In the genomic region with DNA sequence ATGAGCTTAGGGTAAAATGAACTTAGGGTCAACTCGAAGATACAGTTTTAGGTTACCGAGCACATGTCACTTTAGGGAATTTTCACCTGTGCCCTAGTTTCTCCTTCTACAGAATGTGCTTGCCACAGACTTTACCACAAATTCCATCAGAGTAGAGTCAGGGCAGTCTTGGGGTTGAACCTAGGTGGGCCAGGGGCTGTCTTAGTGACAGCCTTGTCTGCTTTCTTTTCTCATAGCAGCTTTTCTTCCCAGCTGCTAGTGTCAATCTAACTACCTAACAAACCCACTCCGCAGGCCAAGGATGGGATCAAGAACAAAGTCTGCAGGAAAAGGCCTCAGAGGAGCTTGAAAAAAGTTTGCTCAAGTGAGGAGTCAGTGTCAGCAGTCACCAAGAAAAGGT, we compare ENCODE assay signal across 1 cellular context.
TF ChIP-seq lines count a peak whose summit lies in the region.

No MANE protein-coding gene starts in this region.

TF ChIP-seq in GM23338, 12 proteins besides CTCF, POLR2A, EP300 and RAD21 (continued from another document):
- TF ChIP-seq, protein P1, sequence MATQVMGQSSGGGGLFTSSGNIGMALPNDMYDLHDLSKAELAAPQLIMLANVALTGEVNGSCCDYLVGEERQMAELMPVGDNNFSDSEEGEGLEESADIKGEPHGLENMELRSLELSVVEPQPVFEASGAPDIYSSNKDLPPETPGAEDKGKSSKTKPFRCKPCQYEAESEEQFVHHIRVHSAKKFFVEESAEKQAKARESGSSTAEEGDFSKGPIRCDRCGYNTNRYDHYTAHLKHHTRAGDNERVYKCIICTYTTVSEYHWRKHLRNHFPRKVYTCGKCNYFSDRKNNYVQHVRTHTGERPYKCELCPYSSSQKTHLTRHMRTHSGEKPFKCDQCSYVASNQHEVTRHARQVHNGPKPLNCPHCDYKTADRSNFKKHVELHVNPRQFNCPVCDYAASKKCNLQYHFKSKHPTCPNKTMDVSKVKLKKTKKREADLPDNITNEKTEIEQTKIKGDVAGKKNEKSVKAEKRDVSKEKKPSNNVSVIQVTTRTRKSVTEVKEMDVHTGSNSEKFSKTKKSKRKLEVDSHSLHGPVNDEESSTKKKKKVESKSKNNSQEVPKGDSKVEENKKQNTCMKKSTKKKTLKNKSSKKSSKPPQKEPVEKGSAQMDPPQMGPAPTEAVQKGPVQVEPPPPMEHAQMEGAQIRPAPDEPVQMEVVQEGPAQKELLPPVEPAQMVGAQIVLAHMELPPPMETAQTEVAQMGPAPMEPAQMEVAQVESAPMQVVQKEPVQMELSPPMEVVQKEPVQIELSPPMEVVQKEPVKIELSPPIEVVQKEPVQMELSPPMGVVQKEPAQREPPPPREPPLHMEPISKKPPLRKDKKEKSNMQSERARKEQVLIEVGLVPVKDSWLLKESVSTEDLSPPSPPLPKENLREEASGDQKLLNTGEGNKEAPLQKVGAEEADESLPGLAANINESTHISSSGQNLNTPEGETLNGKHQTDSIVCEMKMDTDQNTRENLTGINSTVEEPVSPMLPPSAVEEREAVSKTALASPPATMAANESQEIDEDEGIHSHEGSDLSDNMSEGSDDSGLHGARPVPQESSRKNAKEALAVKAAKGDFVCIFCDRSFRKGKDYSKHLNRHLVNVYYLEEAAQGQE (IDR thresholded peaks at IDR 0.05; ENCODE audit: unreplicated experiment) = no peak
- no peak for TF ChIP-seq STAT1 (IDR thresholded peaks at IDR 0.05; ENCODE audit: unreplicated experiment)
